In the genomic region with DNA sequence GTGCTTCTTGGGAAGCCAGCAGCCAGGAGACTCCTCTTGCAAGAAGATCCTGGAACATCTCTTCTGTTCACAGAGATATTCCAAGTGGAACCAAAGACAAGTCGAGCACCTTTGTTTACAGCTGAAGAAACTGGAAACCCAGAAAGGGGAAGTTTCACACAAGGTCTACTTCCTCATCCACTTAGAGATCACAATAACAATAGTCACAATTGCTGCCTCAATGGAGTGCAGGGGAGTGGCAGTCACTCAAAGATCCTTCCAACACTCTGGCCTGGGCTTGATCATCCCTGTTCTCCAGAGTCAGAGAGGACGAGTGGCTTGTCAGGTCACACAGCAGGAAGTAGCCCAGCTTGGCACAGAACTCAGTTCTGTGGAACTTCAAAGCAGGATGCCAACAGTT, we compare ENCODE assay signal across 1 cellular context.
TF ChIP-seq lines count a peak whose summit lies in the region.

No MANE protein-coding gene starts in this region.

TF ChIP-seq in GM12878, 131 proteins besides CTCF, POLR2A, EP300 and RAD21 (continued from another document):
- TF ChIP-seq MEF2B (IDR thresholded peaks at IDR 0.05; ENCODE audit: partially characterized antibody, poor library complexity, severe bottlenecking) (no peak), ETV6 (conservative IDR thresholded peaks at IDR 0.05 in 1 of 2, IDR thresholded peaks at IDR 0.05 in 1 of 2; ENCODE audit: borderline replicate concordance in 1 of 2, low read depth in 1 of 2) (peak in 1 of 2 experiments; percentile 57; a peak in 1 of 4 replicates), MTA3 (IDR thresholded peaks at IDR 0.05; ENCODE audit: borderline replicate concordance, low read length) (no peak), CHD1 (IDR thresholded peaks at IDR 0.05; ENCODE audit: low read depth, low read length) (no peak), RUNX3 (IDR thresholded peaks at IDR 0.05; ENCODE audit: low read length) (0 out of 2 replicates have a peak, but pooled peaks have one; percentile 9), KDM1A (IDR thresholded peaks at IDR 0.05; ENCODE audit: borderline replicate concordance) (no peak), STAT3 (IDR thresholded peaks at IDR 0.05; ENCODE audit: low read depth, low read length) (no peak), EED (IDR thresholded peaks at IDR 0.05; ENCODE audit: low read depth) (peak; percentile 48; the same call in 1 of the 2 replicates), SUPT20H (IDR thresholded peaks at IDR 0.05; ENCODE audit: borderline replicate concordance, control insufficient read depth, low read depth, low read length) (no peak), CHD4 (IDR thresholded peaks at IDR 0.05) (no peak), RAD51 (IDR thresholded peaks at IDR 0.05) (no peak), IKZF1 (conservative IDR thresholded peaks at IDR 0.05) (peak; percentile 84), WRNIP1 (IDR thresholded peaks at IDR 0.05; ENCODE audit: borderline replicate concordance, low read depth, low read length) (no peak), SMAD1 (IDR thresholded peaks at IDR 0.05; ENCODE audit: low read depth, partially characterized antibody) (no peak), HCFC1 (IDR thresholded peaks at IDR 0.05; ENCODE audit: low read length) (no peak), MYC (IDR thresholded peaks at IDR 0.05; ENCODE audit: insufficient read depth, insufficient read length, insufficient replicate concordance, low read length, severe bottlenecking) (no peak)
- TF ChIP-seq, protein P1, sequence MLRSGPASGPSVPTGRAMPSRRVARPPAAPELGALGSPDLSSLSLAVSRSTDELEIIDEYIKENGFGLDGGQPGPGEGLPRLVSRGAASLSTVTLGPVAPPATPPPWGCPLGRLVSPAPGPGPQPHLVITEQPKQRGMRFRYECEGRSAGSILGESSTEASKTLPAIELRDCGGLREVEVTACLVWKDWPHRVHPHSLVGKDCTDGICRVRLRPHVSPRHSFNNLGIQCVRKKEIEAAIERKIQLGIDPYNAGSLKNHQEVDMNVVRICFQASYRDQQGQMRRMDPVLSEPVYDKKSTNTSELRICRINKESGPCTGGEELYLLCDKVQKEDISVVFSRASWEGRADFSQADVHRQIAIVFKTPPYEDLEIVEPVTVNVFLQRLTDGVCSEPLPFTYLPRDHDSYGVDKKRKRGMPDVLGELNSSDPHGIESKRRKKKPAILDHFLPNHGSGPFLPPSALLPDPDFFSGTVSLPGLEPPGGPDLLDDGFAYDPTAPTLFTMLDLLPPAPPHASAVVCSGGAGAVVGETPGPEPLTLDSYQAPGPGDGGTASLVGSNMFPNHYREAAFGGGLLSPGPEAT (IDR thresholded peaks at IDR 0.05; ENCODE audit: low read depth): peak; percentile 87
- TF ChIP-seq, protein P2, sequence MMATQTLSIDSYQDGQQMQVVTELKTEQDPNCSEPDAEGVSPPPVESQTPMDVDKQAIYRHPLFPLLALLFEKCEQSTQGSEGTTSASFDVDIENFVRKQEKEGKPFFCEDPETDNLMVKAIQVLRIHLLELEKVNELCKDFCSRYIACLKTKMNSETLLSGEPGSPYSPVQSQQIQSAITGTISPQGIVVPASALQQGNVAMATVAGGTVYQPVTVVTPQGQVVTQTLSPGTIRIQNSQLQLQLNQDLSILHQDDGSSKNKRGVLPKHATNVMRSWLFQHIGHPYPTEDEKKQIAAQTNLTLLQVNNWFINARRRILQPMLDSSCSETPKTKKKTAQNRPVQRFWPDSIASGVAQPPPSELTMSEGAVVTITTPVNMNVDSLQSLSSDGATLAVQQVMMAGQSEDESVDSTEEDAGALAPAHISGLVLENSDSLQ (IDR thresholded peaks at IDR 0.05): peak; percentile 93
- TF ChIP-seq, protein P3, sequence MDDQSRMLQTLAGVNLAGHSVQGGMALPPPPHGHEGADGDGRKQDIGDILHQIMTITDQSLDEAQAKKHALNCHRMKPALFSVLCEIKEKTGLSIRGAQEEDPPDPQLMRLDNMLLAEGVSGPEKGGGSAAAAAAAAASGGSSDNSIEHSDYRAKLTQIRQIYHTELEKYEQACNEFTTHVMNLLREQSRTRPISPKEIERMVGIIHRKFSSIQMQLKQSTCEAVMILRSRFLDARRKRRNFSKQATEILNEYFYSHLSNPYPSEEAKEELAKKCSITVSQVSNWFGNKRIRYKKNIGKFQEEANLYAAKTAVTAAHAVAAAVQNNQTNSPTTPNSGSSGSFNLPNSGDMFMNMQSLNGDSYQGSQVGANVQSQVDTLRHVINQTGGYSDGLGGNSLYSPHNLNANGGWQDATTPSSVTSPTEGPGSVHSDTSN (IDR thresholded peaks at IDR 0.05; ENCODE audit: insufficient replicate concordance, low read depth, low read length): peak; percentile 79
- TF ChIP-seq, protein P4, sequence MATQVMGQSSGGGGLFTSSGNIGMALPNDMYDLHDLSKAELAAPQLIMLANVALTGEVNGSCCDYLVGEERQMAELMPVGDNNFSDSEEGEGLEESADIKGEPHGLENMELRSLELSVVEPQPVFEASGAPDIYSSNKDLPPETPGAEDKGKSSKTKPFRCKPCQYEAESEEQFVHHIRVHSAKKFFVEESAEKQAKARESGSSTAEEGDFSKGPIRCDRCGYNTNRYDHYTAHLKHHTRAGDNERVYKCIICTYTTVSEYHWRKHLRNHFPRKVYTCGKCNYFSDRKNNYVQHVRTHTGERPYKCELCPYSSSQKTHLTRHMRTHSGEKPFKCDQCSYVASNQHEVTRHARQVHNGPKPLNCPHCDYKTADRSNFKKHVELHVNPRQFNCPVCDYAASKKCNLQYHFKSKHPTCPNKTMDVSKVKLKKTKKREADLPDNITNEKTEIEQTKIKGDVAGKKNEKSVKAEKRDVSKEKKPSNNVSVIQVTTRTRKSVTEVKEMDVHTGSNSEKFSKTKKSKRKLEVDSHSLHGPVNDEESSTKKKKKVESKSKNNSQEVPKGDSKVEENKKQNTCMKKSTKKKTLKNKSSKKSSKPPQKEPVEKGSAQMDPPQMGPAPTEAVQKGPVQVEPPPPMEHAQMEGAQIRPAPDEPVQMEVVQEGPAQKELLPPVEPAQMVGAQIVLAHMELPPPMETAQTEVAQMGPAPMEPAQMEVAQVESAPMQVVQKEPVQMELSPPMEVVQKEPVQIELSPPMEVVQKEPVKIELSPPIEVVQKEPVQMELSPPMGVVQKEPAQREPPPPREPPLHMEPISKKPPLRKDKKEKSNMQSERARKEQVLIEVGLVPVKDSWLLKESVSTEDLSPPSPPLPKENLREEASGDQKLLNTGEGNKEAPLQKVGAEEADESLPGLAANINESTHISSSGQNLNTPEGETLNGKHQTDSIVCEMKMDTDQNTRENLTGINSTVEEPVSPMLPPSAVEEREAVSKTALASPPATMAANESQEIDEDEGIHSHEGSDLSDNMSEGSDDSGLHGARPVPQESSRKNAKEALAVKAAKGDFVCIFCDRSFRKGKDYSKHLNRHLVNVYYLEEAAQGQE (IDR thresholded peaks at IDR 0.05; ENCODE audit: low read depth, low read length): no peak
- TF ChIP-seq, protein P5, sequence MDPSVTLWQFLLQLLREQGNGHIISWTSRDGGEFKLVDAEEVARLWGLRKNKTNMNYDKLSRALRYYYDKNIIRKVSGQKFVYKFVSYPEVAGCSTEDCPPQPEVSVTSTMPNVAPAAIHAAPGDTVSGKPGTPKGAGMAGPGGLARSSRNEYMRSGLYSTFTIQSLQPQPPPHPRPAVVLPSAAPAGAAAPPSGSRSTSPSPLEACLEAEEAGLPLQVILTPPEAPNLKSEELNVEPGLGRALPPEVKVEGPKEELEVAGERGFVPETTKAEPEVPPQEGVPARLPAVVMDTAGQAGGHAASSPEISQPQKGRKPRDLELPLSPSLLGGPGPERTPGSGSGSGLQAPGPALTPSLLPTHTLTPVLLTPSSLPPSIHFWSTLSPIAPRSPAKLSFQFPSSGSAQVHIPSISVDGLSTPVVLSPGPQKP (IDR thresholded peaks at IDR 0.05; ENCODE audit: low read depth, low read length): no peak
